Comparison of ENCODE assay signal across 18 cellular contexts in genomic region chr3:158572766-158573060, GRCh38. TPM values are rescaled to one million over a fixed set of nuclear protein-coding genes. Genes with fewer than 3 reads are reported as not detected.
DNase-seq lines count a peak whose midpoint lies in the region; ATAC-seq, FAIRE-seq and TF ChIP-seq lines count a peak whose summit lies in the region.
"Had no signal": no experiment of that assay in that cellular context is flagged by ENCODE, and none has a peak within 500 bp of the region (broad histone marks: within the 10 kb centered on the region; RNA-seq: fewer than 3 reads in every experiment).

No MANE protein-coding gene starts in this region.

- peaks cover 3% of the 10 kb centered on the region for H3K9me3 Mint-ChIP-seq in natural killer cell treated with Interleukin-12 subunit alpha and Interleukin-12 subunit beta and Interleukin-15 and Interleukin-18, amount 100 ng/mL, for 72 hours
- H3K9me3 Mint-ChIP-seq in type B pancreatic cell, result no peaks in the 10 kb centered on the region
- no peaks in the 10 kb centered on the region for H3K9me3 Mint-ChIP-seq in mesothelial cell of epicardium
- H3K9me3 Mint-ChIP-seq: CD8-positive, alpha-beta T cell had no signal

- 68% methylated on average over 6 of the region's 8 CpGs for WGBS in HepG2 (ENCODE audit: low lambda C conversion rate)
- WGBS in right lobe of liver (ENCODE audit: insufficient coverage, low coverage, low lambda C conversion rate, missing lambda C conversion rate), result 86% methylated on average over 5 of the region's 8 CpGs
- WGBS in K562 (ENCODE audit: insufficient coverage, low coverage, missing lambda C conversion rate), result 86% methylated on average over 3 of the region's 8 CpGs

- POLR2A ChIA-PET in HepG2 (lab: Yijun Ruan, JAX), result no interaction called here
- POLR2A ChIA-PET in K562 (lab: Yijun Ruan, JAX), result no interaction called here

- TF ChIP-seq EP300 in HepG2 (IDR thresholded peaks at IDR 0.05; ENCODE audit: low read depth in 2 of 2, low read length in 2 of 2) (no peak), HepG2 (CRISPR knock-in tag; IDR thresholded peaks at IDR 0.05; ENCODE audit: borderline replicate concordance) (no peak), K562 (IDR thresholded peaks at IDR 0.05; ENCODE audit: low read length) (no peak)

- peaks cover 7 to 12% of the 10 kb centered on the region in 2 donors for H3K4me1 Mint-ChIP-seq in natural killer cell treated with Interleukin-12 subunit alpha and Interleukin-12 subunit beta and Interleukin-15 and Interleukin-18, amount 100 ng/mL, for 72 hours (ENCODE audit: low read depth in 2 of 2)
- H3K4me1 Mint-ChIP-seq in type B pancreatic cell (ENCODE audit: unreplicated experiment) (peaks cover 6% of the 10 kb centered on the region), mesothelial cell of epicardium (peaks cover 12% of the 10 kb centered on the region)

- H3K36me3 ChIP-seq in HepG2 (replicated peaks in 1 of 2; ENCODE audit: control insufficient read depth in 1 of 2, insufficient read depth in 2 of 2, low read length in 2 of 2) (no peaks in the 10 kb centered on the region), right lobe of liver (no peaks in the 10 kb centered on the region), K562 (ENCODE audit: control insufficient read depth, insufficient read depth, low read length) (no peaks in the 10 kb centered on the region)
- H3K36me3 ChIP-seq: BE2C, Peyer's patch had no signal

- H3K27ac ChIP-seq in HepG2 (ENCODE audit: extremely low read length, insufficient read depth, low read length) (no peak overlapping the region), right lobe of liver (no peak overlapping the region), K562 (ENCODE audit: extremely low read depth, low read depth, low read length) (no peak overlapping the region)
- H3K27ac ChIP-seq: Peyer's patch had no signal

- no peaks in the 10 kb centered on the region for H3K9me1 ChIP-seq in K562 (ENCODE audit: control insufficient read depth, insufficient read depth, low read length)

- DNase-seq in HepG2 (ENCODE audit: low spot score) (no peak), right lobe of liver (no peak), K562 (ENCODE audit: extremely low read depth in 1 of 4, low spot score in 3 of 4) (no peak), type B pancreatic cell (ENCODE audit: extremely low spot score, unreplicated experiment) (no peak), mesothelial cell of epicardium (ENCODE audit: low spot score in 2 of 2, unreplicated experiment in 2 of 2) (no peak)
- DNase-seq in natural killer cell treated with Interleukin-12 subunit alpha and Interleukin-12 subunit beta and Interleukin-15 and Interleukin-18, amount 100 ng/mL, for 72 hours (ENCODE audit: low spot score), result no peak
- DNase-seq: BE2C; CD8-positive, alpha-beta T cell; GOT3; MV-4-11; NCI-H1417 treated with DMSO at 0.1 percent for 48 hours; NCI-H2081; NCI-H345; NCI-H82; Peyer's patch; SHP77 treated with DMSO at 0.1 percent for 48 hours had no signal

- no peak overlapping the region for H3K9ac ChIP-seq in HepG2 (ENCODE audit: insufficient read depth, low read depth, low read length)
- 0 out of 4 replicates have a peak overlapping the region, but pooled peaks of 1 of the 2 experiments have one; percentile 45 for H3K9ac ChIP-seq in K562 (ENCODE audit: insufficient read depth in 1 of 2, low read depth in 2 of 2, low read length in 2 of 2)

- peaks cover 5% of the 10 kb centered on the region for H3K36me3 Mint-ChIP-seq in natural killer cell treated with Interleukin-12 subunit alpha and Interleukin-12 subunit beta and Interleukin-15 and Interleukin-18, amount 100 ng/mL, for 72 hours
- peaks cover 3% of the 10 kb centered on the region for H3K36me3 Mint-ChIP-seq in type B pancreatic cell
- no peaks in the 10 kb centered on the region for H3K36me3 Mint-ChIP-seq in mesothelial cell of epicardium
- H3K36me3 Mint-ChIP-seq: CD8-positive, alpha-beta T cell had no signal

- H3K4me3 Mint-ChIP-seq in natural killer cell treated with Interleukin-12 subunit alpha and Interleukin-12 subunit beta and Interleukin-15 and Interleukin-18, amount 100 ng/mL, for 72 hours, result peak overlapping the region; percentile 17
- peak overlapping the region; percentile 58 for H3K4me3 Mint-ChIP-seq in type B pancreatic cell
- H3K4me3 Mint-ChIP-seq in mesothelial cell of epicardium, result no peak overlapping the region
- H3K4me3 Mint-ChIP-seq: CD8-positive, alpha-beta T cell had no signal

- H3K4me2 ChIP-seq in HepG2 (ENCODE audit: low read depth, low read length) (0 out of 2 replicates have a peak overlapping the region, but pooled peaks have one; percentile 12), K562 (ENCODE audit: insufficient read depth, low read length) (no peak overlapping the region; the same call in 1 of the 2 replicates)

- peak; percentile 28; the same call in 2 of the 3 replicates for ATAC-seq in HepG2
- ATAC-seq in right lobe of liver, result no peak
- ATAC-seq in K562, result no peak
- no peak for ATAC-seq in natural killer cell treated with Interleukin-12 subunit alpha and Interleukin-12 subunit beta and Interleukin-15 and Interleukin-18, amount 100 ng/mL, for 72 hours
- no peak for ATAC-seq in HG02970 (IDR thresholded peaks at IDR 0.05; ENCODE audit: low FRiP score, unreplicated experiment)
- ATAC-seq in HG03108 (IDR thresholded peaks at IDR 0.05; ENCODE audit: unreplicated experiment), result no peak
- ATAC-seq: CD8-positive, alpha-beta T cell had no signal

- intact Hi-C loops in HepG2 (cut with micrococcal nuclease; ENCODE audit: unreplicated experiment), result no loop called here
- intact Hi-C loops in right lobe of liver (cut with DNase I), result no loop called here
- intact Hi-C loops in K562 (cut with micrococcal nuclease), result loop anchor here (5.0 to 10.0 kb wide), 3 partner anchors 72 to 220 kb away; partner anchors contain the start of gene GFM1

- BruUV-seq in HepG2 (replicated peaks; lab: Mats Ljungman, UMichigan), result no TSS peak
- no TSS peak for BruUV-seq in K562 (replicated peaks; lab: Mats Ljungman, UMichigan)

- CTCF ChIA-PET in HepG2 (lab: Yijun Ruan, JAX; ENCODE audit: low intra/inter-chr PET ratio, low total read pairs) (no interaction called here), K562 (lab: Yijun Ruan, JAX; ENCODE audit: low intra/inter-chr PET ratio) (no interaction called here)

- no peak for FAIRE-seq in HepG2 (lab: Jason Lieb, UNC)
- no peak for FAIRE-seq in K562 (lab: Jason Lieb, UNC)

- no peaks in the 10 kb centered on the region for H3K79me2 ChIP-seq in HepG2 (ENCODE audit: insufficient read depth, low read length)
- peaks cover 10% of the 10 kb centered on the region; the same call in 2 of the 3 replicates for H3K79me2 ChIP-seq in K562 (ENCODE audit: control insufficient read depth, insufficient read depth, low read length)

- no peak overlapping the region for H3K4me3 ChIP-seq in HepG2 (replicated peaks in 1 of 3; ENCODE audit: insufficient read depth in 1 of 3, low read depth in 2 of 3, low read length in 3 of 3)
- no peak overlapping the region for H3K4me3 ChIP-seq in right lobe of liver
- no peak overlapping the region for H3K4me3 ChIP-seq in K562
- H3K4me3 ChIP-seq: Peyer's patch had no signal

- H3K27me3 ChIP-seq in HepG2 (ENCODE audit: control insufficient read depth in 1 of 2, insufficient read depth in 2 of 2, low read length in 2 of 2), result 0 out of 5 replicates have a peak, but pooled peaks cover 0 to 3% of the 10 kb centered on the region in 2 experiments
- H3K27me3 ChIP-seq in right lobe of liver, result no peaks in the 10 kb centered on the region
- no peaks in the 10 kb centered on the region for H3K27me3 ChIP-seq in K562 (ENCODE audit: control insufficient read depth in 2 of 2, insufficient read depth in 2 of 2, low read length in 2 of 2)
- H3K27me3 ChIP-seq: BE2C, Peyer's patch had no signal

- H3K27ac Mint-ChIP-seq in natural killer cell treated with Interleukin-12 subunit alpha and Interleukin-12 subunit beta and Interleukin-15 and Interleukin-18, amount 100 ng/mL, for 72 hours, result no peak overlapping the region
- H3K27ac Mint-ChIP-seq in type B pancreatic cell, result no peak overlapping the region
- no peak overlapping the region for H3K27ac Mint-ChIP-seq in mesothelial cell of epicardium
- H3K27ac Mint-ChIP-seq: CD8-positive, alpha-beta T cell had no signal

- no peaks in the 10 kb centered on the region for H4K20me1 ChIP-seq in HepG2 (ENCODE audit: insufficient read depth, low read length)
- H4K20me1 ChIP-seq in K562 (replicated peaks; ENCODE audit: control insufficient read depth, insufficient read depth, low read length), result no peaks in the 10 kb centered on the region

- peaks cover 17 to 24% of the 10 kb centered on the region in 2 donors for H3K27me3 Mint-ChIP-seq in natural killer cell treated with Interleukin-12 subunit alpha and Interleukin-12 subunit beta and Interleukin-15 and Interleukin-18, amount 100 ng/mL, for 72 hours
- H3K27me3 Mint-ChIP-seq in type B pancreatic cell (peaks cover 26% of the 10 kb centered on the region), mesothelial cell of epicardium (ENCODE audit: low read depth) (peaks cover 32% of the 10 kb centered on the region)

- H2AFZ ChIP-seq in HepG2 (ENCODE audit: low read length) (no peak overlapping the region), K562 (ENCODE audit: low read depth, low read length) (no peak overlapping the region)

- TF ChIP-seq POLR2A in HepG2 (IDR thresholded peaks at IDR 0.05; ENCODE audit: insufficient read depth in 1 of 2, low read depth in 2 of 2, low read length in 2 of 2), result no peak
- TF ChIP-seq POLR2A in right lobe of liver (IDR thresholded peaks at IDR 0.05), result no peak
- no peak for TF ChIP-seq POLR2A in K562 (conservative IDR thresholded peaks at IDR 0.05)

- H3K4me1 ChIP-seq in HepG2 (ENCODE audit: insufficient read depth, low read length), result 0 out of 2 replicates have a peak, but pooled peaks cover 9% of the 10 kb centered on the region
- H3K4me1 ChIP-seq in right lobe of liver, result peaks cover 0 to 3% (median 0%) of the 10 kb centered on the region in 4 donors
- H3K4me1 ChIP-seq in K562 (replicated peaks in 1 of 2; ENCODE audit: control insufficient read depth in 2 of 2, insufficient read depth in 2 of 2, low read length in 2 of 2), result peaks cover 8 to 25% of the 10 kb centered on the region in 2 experiments; a peak in 4 of 5 replicates
- H3K4me1 ChIP-seq: BE2C, Peyer's patch had no signal

- no peak for TF ChIP-seq CTCF in HepG2 (CRISPR knock-in tag; IDR thresholded peaks at IDR 0.05)
- TF ChIP-seq CTCF in right lobe of liver (IDR thresholded peaks at IDR 0.05), result no peak
- TF ChIP-seq CTCF in K562 (IDR thresholded peaks at IDR 0.05 in 2 of 3, conservative IDR thresholded peaks at IDR 0.05 in 1 of 3; ENCODE audit: insufficient read depth in 2 of 3, low read depth in 1 of 3, low read length in 3 of 3), result no peak
- TF ChIP-seq CTCF in type B pancreatic cell (conservative IDR thresholded peaks at IDR 0.05), result no peak
- no peak for TF ChIP-seq CTCF in mesothelial cell of epicardium (IDR thresholded peaks at IDR 0.05; ENCODE audit: unreplicated experiment)

- in situ Hi-C loops in HepG2 (cut with HindIII; ENCODE audit: extremely low pct_ligation_motif_present, low pct_unique_long_range_greater_than_20kb) (no loop called here), K562 (cut with MboI) (no loop called here)

- TF ChIP-seq RAD21 in HepG2 (CRISPR knock-in tag; IDR thresholded peaks at IDR 0.05) (no peak), K562 (CRISPR knock-in tag; conservative IDR thresholded peaks at IDR 0.05 in 1 of 2, IDR thresholded peaks at IDR 0.05 in 1 of 2) (no peak)

- no peaks in the 10 kb centered on the region for H3K9me3 ChIP-seq in HepG2 (ENCODE audit: low read length)
- H3K9me3 ChIP-seq in right lobe of liver, result no peaks in the 10 kb centered on the region
- H3K9me3 ChIP-seq in K562 (replicated peaks; ENCODE audit: control insufficient read depth, insufficient read depth, low read depth, low read length), result no peaks in the 10 kb centered on the region
- H3K9me3 ChIP-seq: BE2C, Peyer's patch had no signal

RNA-seq across cellular contexts. Expression of gene MLF1, which starts 1.7 kb away (rescaled TPM):
- total RNA-seq in HepG2 (2016; rRNA removed; fragmentation: Illumina TruSeq; extraction: Trizol) (1.0 and 1.9 TPM in 2 replicates), right lobe of liver (1 to 10 TPM in 1 of 6 experiments, under 1 TPM in 5; 0.12 to 1.0 (median 0.31) TPM), K562 (2014; rRNA removed) (15.2 and 20.4 TPM in 2 replicates), K562 (2014; rRNA removed; fragmentation: Illumina TruSeq; extraction: Trizol) (42.9 and 45.2 TPM in 2 replicates), K562 (2015; rRNA removed; fragmentation: Illumina TruSeq; extraction: Trizol) (23.4 and 24.6 TPM in 2 replicates), K562 (2021) (27.1 and 32.2 TPM in 2 replicates), type B pancreatic cell (ENCODE audit: low replicate concordance) (12.3 and 23.8 TPM in 2 replicates), mesothelial cell of epicardium (10.3 to 14.0 TPM (median 12.2 TPM) in 3 replicates)
- 0.35 and 1.4 TPM in 2 replicates for total RNA-seq in HepG2 (2016; cell fraction: cytosol; rRNA removed; fragmentation: Illumina TruSeq; extraction: Trizol; ENCODE audit: low read depth)
- total RNA-seq in HepG2 (2016; cell fraction: insoluble cytoplasmic fraction; rRNA removed; fragmentation: Illumina TruSeq; extraction: Trizol), result 0.67 and 1.4 TPM in 2 replicates
- total RNA-seq in HepG2 (2016; cell fraction: membrane; rRNA removed; fragmentation: Illumina TruSeq; extraction: Trizol), result 0.87 and 0.93 TPM in 2 replicates
- total RNA-seq in HepG2 (2016; cell fraction: nucleus; rRNA removed; fragmentation: Illumina TruSeq; extraction: Trizol), result 0.37 TPM in 1 of 2 replicates, not detected in the other
- polyA plus RNA-seq in HepG2 (2011; rRNA removed) (0.88 and 1.1 TPM in 2 replicates), K562 (2011; rRNA removed) (22.9 and 26.0 TPM in 2 replicates), K562 (2014; fragmentation: Illumina TruSeq; extraction: Trizol) (28.9 and 34.6 TPM in 2 replicates), K562 (2014; fragmentation: Nextera tagmentation; extraction: Ambion mirVana) (10 to 100 TPM; 63.5 to 71.0 TPM), K562 (2014; rRNA removed) (23.1 and 25.4 TPM in 2 replicates)
- polyA plus RNA-seq in HepG2 (2011; cell fraction: cytosol; rRNA removed), result 0.52 and 1.1 TPM in 2 replicates
- polyA plus RNA-seq in HepG2 (2011; cell fraction: nucleus; rRNA removed), result 0.12 and 0.19 TPM in 2 replicates
- 1.4 and 2.1 TPM in 2 replicates for polyA plus RNA-seq in HepG2 (2012)
- 0.51 and 1.2 TPM in 2 replicates for polyA plus RNA-seq in HepG2 (2016; cell fraction: cytosol; fragmentation: Illumina TruSeq; extraction: Trizol; ENCODE audit: low read depth)
- polyA plus RNA-seq in HepG2 (2016; cell fraction: insoluble cytoplasmic fraction; fragmentation: Illumina TruSeq; extraction: Trizol; ENCODE audit: low read depth), result 0.94 and 0.97 TPM in 2 replicates
- polyA plus RNA-seq in HepG2 (2016; cell fraction: membrane; fragmentation: Illumina TruSeq; extraction: Trizol; ENCODE audit: low read depth), result 0.83 and 1.2 TPM in 2 replicates
- polyA plus RNA-seq in HepG2 (2016; cell fraction: nucleus; fragmentation: Illumina TruSeq; extraction: Trizol; ENCODE audit: insufficient read depth, low read depth), result 0.67 TPM in 1 of 2 replicates, not detected in the other
- polyA minus RNA-seq in HepG2 (2011; rRNA and poly(A)+ RNA removed; ENCODE audit: low replicate concordance), result 1.2 TPM in 1 of 2 replicates, not detected in the other
- 0.89 TPM in 1 of 2 replicates, not detected in the other for polyA minus RNA-seq in HepG2 (2011; cell fraction: cytosol; rRNA and poly(A)+ RNA removed)
- 0.50 TPM in 1 of 2 replicates, not detected in the other for polyA minus RNA-seq in HepG2 (2011; cell fraction: nucleus; rRNA and poly(A)+ RNA removed)
- 0.79 and 3.3 TPM in 2 replicates for total RNA-seq in K562 (2011; cell fraction: chromatin; rRNA removed; ENCODE audit: low replicate concordance)
- total RNA-seq in K562 (2011; cell fraction: nucleolus; rRNA removed), result 1.3 and 2.1 TPM in 2 replicates
- total RNA-seq in K562 (2011; cell fraction: nucleoplasm; rRNA removed), result 2.1 and 2.6 TPM in 2 replicates
- polyA plus RNA-seq in K562 (2011; cell fraction: cytosol; rRNA removed), result 4.1 and 11.1 TPM in 2 replicates
- 4.1 and 8.4 TPM in 2 replicates for polyA plus RNA-seq in K562 (2011; cell fraction: nucleus; rRNA removed)
- polyA plus RNA-seq in K562 (2012), result 22.3 and 23.5 TPM in 2 replicates
- 10.7 and 15.2 TPM in 2 replicates for polyA minus RNA-seq in K562 (2011; rRNA and poly(A)+ RNA removed)
- polyA minus RNA-seq in K562 (2011; cell fraction: cytosol; rRNA and poly(A)+ RNA removed), result 7.8 and 8.4 TPM in 2 replicates
- 0.94 and 2.2 TPM in 2 replicates for polyA minus RNA-seq in K562 (2011; cell fraction: nucleus; rRNA and poly(A)+ RNA removed)
- total RNA-seq in natural killer cell treated with Interleukin-12 subunit alpha and Interleukin-12 subunit beta and Interleukin-15 and Interleukin-18, amount 100 ng/mL, for 72 hours, result under 1 TPM; 0.67 to 0.86 TPM

Comparison
In these comparisons a context has a peak if more than half of its experiments do, and no peak if none do; other contexts are left out.
1. Of the 241 proteins assayed by ChIP-seq in both HepG2 and K562: peak only in HepG2: none; only in K562: RBFOX2; in both: none; in neither: 240.